ENCODE assay signal across 1 cellular context in the genomic region with DNA sequence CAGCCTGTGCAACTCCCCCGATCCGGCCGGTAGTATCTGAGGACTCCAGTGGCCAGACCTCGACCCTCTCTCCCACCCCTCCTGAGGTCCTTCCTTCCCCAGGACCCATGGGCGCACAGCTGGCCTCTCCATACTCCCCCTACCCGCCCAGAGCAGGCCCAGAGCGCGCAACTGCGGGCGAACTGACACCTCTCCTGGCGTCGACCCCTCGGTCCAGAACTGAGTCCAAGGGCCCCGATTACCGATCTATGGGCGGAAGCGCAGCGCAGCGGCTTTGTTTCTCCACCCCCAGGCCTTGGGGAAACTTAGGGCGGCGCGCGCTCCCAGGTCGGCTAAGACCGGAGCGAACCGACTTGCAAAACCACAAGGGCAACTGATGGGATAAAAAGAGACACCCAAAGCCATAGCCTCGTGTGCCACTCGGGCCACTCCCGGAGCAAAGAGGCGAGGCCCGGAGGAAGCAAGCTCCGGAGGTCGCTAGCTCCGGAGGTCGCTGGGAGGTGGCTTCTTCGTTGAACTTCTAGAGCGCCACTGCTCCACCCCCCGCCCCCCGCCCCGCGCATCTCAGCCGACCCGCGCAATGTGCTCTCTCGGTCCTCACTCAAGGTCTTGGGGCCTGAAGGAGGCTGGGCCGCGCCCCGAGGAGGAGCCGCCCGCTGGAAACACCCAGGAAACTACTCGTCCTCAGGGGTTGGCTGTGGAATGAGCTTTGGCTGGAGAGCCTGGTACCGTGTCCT.
TF ChIP-seq lines count a peak whose summit lies in the region.

No MANE protein-coding gene starts in this region.

TF ChIP-seq in K562, 482 proteins besides CTCF, POLR2A, EP300 and RAD21 (continued from another document and continues in another):
- TF ChIP-seq, protein P1, sequence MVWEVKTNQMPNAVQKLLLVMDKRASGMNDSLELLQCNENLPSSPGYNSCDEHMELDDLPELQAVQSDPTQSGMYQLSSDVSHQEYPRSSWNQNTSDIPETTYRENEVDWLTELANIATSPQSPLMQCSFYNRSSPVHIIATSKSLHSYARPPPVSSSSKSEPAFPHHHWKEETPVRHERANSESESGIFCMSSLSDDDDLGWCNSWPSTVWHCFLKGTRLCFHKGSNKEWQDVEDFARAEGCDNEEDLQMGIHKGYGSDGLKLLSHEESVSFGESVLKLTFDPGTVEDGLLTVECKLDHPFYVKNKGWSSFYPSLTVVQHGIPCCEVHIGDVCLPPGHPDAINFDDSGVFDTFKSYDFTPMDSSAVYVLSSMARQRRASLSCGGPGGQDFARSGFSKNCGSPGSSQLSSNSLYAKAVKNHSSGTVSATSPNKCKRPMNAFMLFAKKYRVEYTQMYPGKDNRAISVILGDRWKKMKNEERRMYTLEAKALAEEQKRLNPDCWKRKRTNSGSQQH (CRISPR knock-in tag; IDR thresholded peaks at IDR 0.05) = no peak
- TF ChIP-seq TOE1 (IDR thresholded peaks at IDR 0.05; ENCODE audit: borderline replicate concordance) (no peak), TOE1 (CRISPR knock-in tag; IDR thresholded peaks at IDR 0.05; ENCODE audit: borderline replicate concordance, low read depth) (no peak), SMAD4 (CRISPR knock-in tag; conservative IDR thresholded peaks at IDR 0.05) (peak; percentile 18; the same call in 1 of the 2 replicates), HDAC6 (IDR thresholded peaks at IDR 0.05; ENCODE audit: low read depth, low read length) (no peak), JUNB (CRISPR knock-in tag; conservative IDR thresholded peaks at IDR 0.05) (no peak), ZNF431 (CRISPR knock-in tag; IDR thresholded peaks at IDR 0.05) (no peak), TARDBP (IDR thresholded peaks at IDR 0.05) (no peak), SMC3 (conservative IDR thresholded peaks at IDR 0.05; ENCODE audit: insufficient read depth, low read depth, low read length) (no peak), ILF3 (IDR thresholded peaks at IDR 0.05; ENCODE audit: borderline replicate concordance) (no peak), MAFG (tag; conservative IDR thresholded peaks at IDR 0.05) (no peak), NR4A1 (CRISPR knock-in tag; IDR thresholded peaks at IDR 0.05) (no peak), NR4A1 (tag; IDR thresholded peaks at IDR 0.05) (peak; percentile 23; the same call in 1 of the 2 replicates), TRIM24 (IDR thresholded peaks at IDR 0.05) (no peak), KLF10 (CRISPR knock-in tag; IDR thresholded peaks at IDR 0.05) (no peak), ZFP1 (CRISPR knock-in tag; IDR thresholded peaks at IDR 0.05) (no peak), KLF6 (CRISPR knock-in tag; IDR thresholded peaks at IDR 0.05; ENCODE audit: borderline replicate concordance) (peak; percentile 58; the same call in 1 of the 2 replicates), CTBP1 (IDR thresholded peaks at IDR 0.05; ENCODE audit: borderline replicate concordance) (0 out of 2 replicates have a peak, but pooled peaks have one; percentile 13), FOXP1 (CRISPR knock-in tag; IDR thresholded peaks at IDR 0.05) (no peak; the same call in 1 of the 2 replicates), ATF7 (IDR thresholded peaks at IDR 0.05) (peak; percentile 44; the same call in 1 of the 2 replicates), THRAP3 (IDR thresholded peaks at IDR 0.05; ENCODE audit: borderline replicate concordance) (no peak), ZNF696 (CRISPR knock-in tag; conservative IDR thresholded peaks at IDR 0.05) (no peak), ZNF184 (CRISPR knock-in tag; IDR thresholded peaks at IDR 0.05) (no peak), SNIP1 (IDR thresholded peaks at IDR 0.05; ENCODE audit: low read depth) (no peak), POLR3G (IDR thresholded peaks at IDR 0.05; ENCODE audit: extremely low read depth, insufficient read length, insufficient replicate concordance) (no peak), PCBP2 (IDR thresholded peaks at IDR 0.05; ENCODE audit: low read depth, low read length, poor library complexity, severe bottlenecking) (no peak), ZNF764 (CRISPR knock-in tag; IDR thresholded peaks at IDR 0.05; ENCODE audit: low read depth) (no peak), RUNX1 (IDR thresholded peaks at IDR 0.05; ENCODE audit: low read depth) (no peak), MED1 (CRISPR knock-in tag; IDR thresholded peaks at IDR 0.05; ENCODE audit: borderline replicate concordance) (no peak), SAFB (IDR thresholded peaks at IDR 0.05; ENCODE audit: borderline replicate concordance, low read depth, low read length) (no peak), HNRNPL (IDR thresholded peaks at IDR 0.05; ENCODE audit: low read depth, low read length) (no peak), ZNF551 (CRISPR knock-in tag; IDR thresholded peaks at IDR 0.05) (no peak), POLR2G (IDR thresholded peaks at IDR 0.05; ENCODE audit: low read depth, low read length) (peak; percentile 77), CHCHD3 (CRISPR knock-in tag; IDR thresholded peaks at IDR 0.05) (no peak)
- TF ChIP-seq, protein P2, sequence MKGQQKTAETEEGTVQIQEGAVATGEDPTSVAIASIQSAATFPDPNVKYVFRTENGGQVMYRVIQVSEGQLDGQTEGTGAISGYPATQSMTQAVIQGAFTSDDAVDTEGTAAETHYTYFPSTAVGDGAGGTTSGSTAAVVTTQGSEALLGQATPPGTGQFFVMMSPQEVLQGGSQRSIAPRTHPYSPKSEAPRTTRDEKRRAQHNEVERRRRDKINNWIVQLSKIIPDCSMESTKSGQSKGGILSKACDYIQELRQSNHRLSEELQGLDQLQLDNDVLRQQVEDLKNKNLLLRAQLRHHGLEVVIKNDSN (CRISPR knock-in tag; IDR thresholded peaks at IDR 0.05) = no peak
- TF ChIP-seq, protein P3, sequence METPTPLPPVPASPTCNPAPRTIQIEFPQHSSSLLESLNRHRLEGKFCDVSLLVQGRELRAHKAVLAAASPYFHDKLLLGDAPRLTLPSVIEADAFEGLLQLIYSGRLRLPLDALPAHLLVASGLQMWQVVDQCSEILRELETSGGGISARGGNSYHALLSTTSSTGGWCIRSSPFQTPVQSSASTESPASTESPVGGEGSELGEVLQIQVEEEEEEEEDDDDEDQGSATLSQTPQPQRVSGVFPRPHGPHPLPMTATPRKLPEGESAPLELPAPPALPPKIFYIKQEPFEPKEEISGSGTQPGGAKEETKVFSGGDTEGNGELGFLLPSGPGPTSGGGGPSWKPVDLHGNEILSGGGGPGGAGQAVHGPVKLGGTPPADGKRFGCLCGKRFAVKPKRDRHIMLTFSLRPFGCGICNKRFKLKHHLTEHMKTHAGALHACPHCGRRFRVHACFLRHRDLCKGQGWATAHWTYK (CRISPR knock-in tag; IDR thresholded peaks at IDR 0.05) = peak; percentile 18; the same call in 1 of the 2 replicates
- TF ChIP-seq, protein P4, sequence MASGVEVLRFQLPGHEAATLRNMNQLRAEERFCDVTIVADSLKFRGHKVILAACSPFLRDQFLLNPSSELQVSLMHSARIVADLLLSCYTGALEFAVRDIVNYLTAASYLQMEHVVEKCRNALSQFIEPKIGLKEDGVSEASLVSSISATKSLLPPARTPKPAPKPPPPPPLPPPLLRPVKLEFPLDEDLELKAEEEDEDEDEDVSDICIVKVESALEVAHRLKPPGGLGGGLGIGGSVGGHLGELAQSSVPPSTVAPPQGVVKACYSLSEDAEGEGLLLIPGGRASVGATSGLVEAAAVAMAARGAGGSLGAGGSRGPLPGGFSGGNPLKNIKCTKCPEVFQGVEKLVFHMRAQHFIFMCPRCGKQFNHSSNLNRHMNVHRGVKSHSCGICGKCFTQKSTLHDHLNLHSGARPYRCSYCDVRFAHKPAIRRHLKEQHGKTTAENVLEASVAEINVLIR (CRISPR knock-in tag; IDR thresholded peaks at IDR 0.05) = no peak
- TF ChIP-seq, protein P5, sequence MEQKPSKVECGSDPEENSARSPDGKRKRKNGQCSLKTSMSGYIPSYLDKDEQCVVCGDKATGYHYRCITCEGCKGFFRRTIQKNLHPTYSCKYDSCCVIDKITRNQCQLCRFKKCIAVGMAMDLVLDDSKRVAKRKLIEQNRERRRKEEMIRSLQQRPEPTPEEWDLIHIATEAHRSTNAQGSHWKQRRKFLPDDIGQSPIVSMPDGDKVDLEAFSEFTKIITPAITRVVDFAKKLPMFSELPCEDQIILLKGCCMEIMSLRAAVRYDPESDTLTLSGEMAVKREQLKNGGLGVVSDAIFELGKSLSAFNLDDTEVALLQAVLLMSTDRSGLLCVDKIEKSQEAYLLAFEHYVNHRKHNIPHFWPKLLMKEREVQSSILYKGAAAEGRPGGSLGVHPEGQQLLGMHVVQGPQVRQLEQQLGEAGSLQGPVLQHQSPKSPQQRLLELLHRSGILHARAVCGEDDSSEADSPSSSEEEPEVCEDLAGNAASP (IDR thresholded peaks at IDR 0.05) = no peak
- TF ChIP-seq, protein P6, sequence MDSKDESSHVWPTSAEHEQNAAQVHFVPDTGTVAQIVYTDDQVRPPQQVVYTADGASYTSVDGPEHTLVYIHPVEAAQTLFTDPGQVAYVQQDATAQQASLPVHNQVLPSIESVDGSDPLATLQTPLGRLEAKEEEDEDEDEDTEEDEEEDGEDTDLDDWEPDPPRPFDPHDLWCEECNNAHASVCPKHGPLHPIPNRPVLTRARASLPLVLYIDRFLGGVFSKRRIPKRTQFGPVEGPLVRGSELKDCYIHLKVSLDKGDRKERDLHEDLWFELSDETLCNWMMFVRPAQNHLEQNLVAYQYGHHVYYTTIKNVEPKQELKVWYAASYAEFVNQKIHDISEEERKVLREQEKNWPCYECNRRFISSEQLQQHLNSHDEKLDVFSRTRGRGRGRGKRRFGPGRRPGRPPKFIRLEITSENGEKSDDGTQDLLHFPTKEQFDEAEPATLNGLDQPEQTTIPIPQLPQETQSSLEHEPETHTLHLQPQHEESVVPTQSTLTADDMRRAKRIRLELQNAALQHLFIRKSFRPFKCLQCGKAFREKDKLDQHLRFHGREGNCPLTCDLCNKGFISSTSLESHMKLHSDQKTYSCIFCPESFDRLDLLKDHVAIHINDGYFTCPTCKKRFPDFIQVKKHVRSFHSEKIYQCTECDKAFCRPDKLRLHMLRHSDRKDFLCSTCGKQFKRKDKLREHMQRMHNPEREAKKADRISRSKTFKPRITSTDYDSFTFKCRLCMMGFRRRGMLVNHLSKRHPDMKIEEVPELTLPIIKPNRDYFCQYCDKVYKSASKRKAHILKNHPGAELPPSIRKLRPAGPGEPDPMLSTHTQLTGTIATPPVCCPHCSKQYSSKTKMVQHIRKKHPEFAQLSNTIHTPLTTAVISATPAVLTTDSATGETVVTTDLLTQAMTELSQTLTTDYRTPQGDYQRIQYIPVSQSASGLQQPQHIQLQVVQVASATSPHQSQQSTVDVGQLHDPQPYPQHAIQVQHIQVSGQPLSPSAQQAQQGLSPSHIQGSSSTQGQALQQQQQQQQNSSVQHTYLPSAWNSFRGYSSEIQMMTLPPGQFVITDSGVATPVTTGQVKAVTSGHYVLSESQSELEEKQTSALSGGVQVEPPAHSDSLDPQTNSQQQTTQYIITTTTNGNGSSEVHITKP (IDR thresholded peaks at IDR 0.05; ENCODE audit: partially characterized antibody) = peak; percentile 89
- TF ChIP-seq, protein P7, sequence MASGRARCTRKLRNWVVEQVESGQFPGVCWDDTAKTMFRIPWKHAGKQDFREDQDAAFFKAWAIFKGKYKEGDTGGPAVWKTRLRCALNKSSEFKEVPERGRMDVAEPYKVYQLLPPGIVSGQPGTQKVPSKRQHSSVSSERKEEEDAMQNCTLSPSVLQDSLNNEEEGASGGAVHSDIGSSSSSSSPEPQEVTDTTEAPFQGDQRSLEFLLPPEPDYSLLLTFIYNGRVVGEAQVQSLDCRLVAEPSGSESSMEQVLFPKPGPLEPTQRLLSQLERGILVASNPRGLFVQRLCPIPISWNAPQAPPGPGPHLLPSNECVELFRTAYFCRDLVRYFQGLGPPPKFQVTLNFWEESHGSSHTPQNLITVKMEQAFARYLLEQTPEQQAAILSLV (tag; IDR thresholded peaks at IDR 0.05) = no peak
- TF ChIP-seq, protein P8, sequence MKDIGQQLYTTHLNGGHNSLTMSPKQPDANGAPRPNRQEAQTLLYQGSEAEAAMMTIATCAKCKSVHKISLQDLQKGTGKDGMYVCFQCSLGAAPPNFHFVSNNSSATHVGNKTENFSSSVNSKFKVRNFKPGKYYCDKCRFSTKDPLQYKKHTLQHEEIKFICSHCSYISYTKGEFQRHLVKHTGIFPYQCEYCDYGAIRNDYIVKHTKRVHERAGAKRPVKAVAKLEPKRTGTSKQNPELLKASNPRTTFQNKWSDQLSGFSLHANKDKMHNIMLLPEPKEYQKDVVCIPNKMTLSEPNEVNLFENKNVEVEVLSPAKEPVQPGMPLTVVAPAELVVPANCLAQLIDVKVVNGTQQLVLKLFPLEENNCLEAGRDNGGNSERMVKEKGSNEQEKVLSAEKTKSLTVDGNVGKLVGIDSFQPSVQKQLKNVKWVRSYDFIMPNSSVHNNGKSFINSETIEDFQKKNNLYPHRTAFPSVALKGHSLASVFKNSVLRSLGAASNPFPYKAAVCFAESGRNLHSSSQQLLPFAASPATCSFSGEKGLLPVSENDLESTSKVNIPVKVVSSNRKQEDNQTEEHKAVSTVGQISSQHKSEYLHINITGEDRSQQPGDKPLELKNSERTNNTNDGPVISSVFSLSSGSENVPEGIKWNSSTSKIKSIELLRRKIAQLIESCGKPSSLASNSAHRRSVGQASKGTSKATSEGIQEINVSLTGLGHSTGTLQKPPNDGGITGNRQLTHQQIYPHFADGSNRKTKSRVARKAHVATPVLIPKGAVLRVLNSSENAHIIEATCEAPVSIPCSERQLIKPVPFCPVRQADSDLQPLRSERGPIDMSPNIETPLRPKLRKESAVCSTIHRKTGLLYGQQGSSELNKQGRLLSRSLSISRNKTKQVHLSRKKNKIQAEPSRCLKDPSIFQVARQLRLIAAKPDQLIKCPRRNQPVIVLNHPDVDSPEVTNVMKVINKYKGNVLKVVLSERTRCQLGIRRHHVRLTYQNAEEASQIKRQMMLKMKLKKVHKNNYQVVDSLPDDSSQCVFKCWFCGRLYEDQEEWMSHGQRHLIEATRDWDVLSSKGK (CRISPR knock-in tag; IDR thresholded peaks at IDR 0.05) = no peak
- TF ChIP-seq, protein P9, sequence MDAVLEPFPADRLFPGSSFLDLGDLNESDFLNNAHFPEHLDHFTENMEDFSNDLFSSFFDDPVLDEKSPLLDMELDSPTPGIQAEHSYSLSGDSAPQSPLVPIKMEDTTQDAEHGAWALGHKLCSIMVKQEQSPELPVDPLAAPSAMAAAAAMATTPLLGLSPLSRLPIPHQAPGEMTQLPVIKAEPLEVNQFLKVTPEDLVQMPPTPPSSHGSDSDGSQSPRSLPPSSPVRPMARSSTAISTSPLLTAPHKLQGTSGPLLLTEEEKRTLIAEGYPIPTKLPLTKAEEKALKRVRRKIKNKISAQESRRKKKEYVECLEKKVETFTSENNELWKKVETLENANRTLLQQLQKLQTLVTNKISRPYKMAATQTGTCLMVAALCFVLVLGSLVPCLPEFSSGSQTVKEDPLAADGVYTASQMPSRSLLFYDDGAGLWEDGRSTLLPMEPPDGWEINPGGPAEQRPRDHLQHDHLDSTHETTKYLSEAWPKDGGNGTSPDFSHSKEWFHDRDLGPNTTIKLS (IDR thresholded peaks at IDR 0.05; ENCODE audit: borderline replicate concordance, low read depth) = no peak
- TF ChIP-seq, protein P10, sequence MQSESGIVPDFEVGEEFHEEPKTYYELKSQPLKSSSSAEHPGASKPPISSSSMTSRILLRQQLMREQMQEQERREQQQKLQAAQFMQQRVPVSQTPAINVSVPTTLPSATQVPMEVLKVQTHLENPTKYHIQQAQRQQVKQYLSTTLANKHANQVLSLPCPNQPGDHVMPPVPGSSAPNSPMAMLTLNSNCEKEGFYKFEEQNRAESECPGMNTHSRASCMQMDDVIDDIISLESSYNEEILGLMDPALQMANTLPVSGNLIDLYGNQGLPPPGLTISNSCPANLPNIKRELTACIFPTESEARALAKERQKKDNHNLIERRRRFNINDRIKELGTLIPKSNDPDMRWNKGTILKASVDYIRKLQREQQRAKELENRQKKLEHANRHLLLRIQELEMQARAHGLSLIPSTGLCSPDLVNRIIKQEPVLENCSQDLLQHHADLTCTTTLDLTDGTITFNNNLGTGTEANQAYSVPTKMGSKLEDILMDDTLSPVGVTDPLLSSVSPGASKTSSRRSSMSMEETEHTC (IDR thresholded peaks at IDR 0.05) = no peak
